21 cellular contexts compared by ENCODE assay signal in the genomic region with DNA sequence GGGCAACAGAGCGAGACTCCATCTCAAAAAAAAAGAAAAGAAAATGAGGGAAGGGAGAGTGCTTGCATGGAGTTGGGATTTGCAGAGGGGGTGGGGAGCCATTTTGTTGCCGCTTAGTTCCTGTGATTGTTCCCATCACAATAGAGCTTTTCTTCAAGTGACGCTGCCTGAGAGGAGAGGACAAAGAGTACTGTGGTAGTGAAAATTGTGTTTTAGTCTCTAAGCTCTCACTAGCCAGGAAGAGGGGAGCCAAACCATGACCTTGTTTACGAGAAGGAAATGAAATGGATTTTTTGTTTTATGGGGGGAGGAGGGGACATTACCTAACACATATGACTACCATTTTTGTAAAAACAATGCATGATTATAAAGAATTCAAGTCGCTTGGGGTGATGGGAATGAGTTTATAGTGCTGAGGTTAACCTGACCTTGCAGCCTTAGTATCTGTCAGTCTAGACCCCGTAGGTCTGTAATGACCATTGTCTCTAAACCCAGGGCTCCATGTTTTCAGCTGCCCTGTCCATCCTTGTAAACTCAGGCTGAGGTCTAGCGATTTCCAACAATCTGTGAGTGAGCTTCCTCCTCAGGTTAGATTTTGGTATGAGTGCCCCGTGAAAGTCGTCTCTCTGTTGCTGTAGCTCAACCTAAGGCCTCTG. TPM values are rescaled to one million over a fixed set of nuclear protein-coding genes. Genes with fewer than 3 reads are reported as not detected.
DNase-seq lines count a peak whose midpoint lies in the region; ATAC-seq and TF ChIP-seq lines count a peak whose summit lies in the region.
"Had no signal": no experiment of that assay in that cellular context is flagged by ENCODE, and none has a peak within 500 bp of the region (broad histone marks: within the 10 kb centered on the region; RNA-seq: fewer than 3 reads in every experiment).

No MANE protein-coding gene starts in this region.

- POLR2A ChIA-PET in WTC11 (lab: Charles Lee), result no interaction called here

- H3K4me1 Mint-ChIP-seq in WTC11, result peaks cover 38% of the 10 kb centered on the region
- H3K4me1 Mint-ChIP-seq: CD8-positive, alpha-beta memory T cell; stimulated activated naive CD8-positive, alpha-beta T cell treated with anti-CD3 and anti-CD28 coated beads, Interleukin-15, amount 100 ng/mL, for 72 hours had no signal

- peak overlapping the region; percentile 90 for H3K27ac Mint-ChIP-seq in WTC11

- CTCF ChIA-PET in WTC11 (lab: Charles Lee), result interaction anchor here (0.6 to 1.6 kb wide), 2 partner anchors 18 to 44 kb away, joined by 3 to 9 read pairs; a partner anchor contains a TSS

- H3K9me3 Mint-ChIP-seq in WTC11, result no peaks in the 10 kb centered on the region
- H3K9me3 Mint-ChIP-seq: CD8-positive, alpha-beta memory T cell; stimulated activated naive CD8-positive, alpha-beta T cell treated with anti-CD3 and anti-CD28 coated beads, Interleukin-15, amount 100 ng/mL, for 72 hours had no signal

- no peak overlapping the region for H3K4me3 Mint-ChIP-seq in WTC11
- H3K4me3 Mint-ChIP-seq: CD8-positive, alpha-beta memory T cell; stimulated activated naive CD8-positive, alpha-beta T cell treated with anti-CD3 and anti-CD28 coated beads, Interleukin-15, amount 100 ng/mL, for 72 hours had no signal

- H3K36me3 Mint-ChIP-seq in WTC11, result peaks cover 23% of the 10 kb centered on the region

- H3K27me3 Mint-ChIP-seq in WTC11 (ENCODE audit: low read depth), result no peaks in the 10 kb centered on the region
- H3K27me3 Mint-ChIP-seq: CD8-positive, alpha-beta memory T cell; stimulated activated naive CD8-positive, alpha-beta T cell treated with anti-CD3 and anti-CD28 coated beads, Interleukin-15, amount 100 ng/mL, for 72 hours had no signal

- peak in 11 of 14 donors; percentile 4 to 76 (median 50) for DNase-seq in C1 segment of cervical spinal cord (lab: John Stamatoyannopoulos, UW)
- DNase-seq in WTC11 (ENCODE audit: low spot score), result no peak
- peak; percentile 45 for DNase-seq in glomerular endothelial cell (ENCODE audit: extremely low read depth, low read depth, low spot score)
- peak in 46 of 56 donors; percentile 8 to 84 (median 59) for DNase-seq in nucleus accumbens (lab: John Stamatoyannopoulos, UW)
- DNase-seq in stimulated activated CD4-positive, alpha-beta T cell treated with anti-CD3 and anti-CD28 coated beads, Interleukin-15, amount 100 ng/mL, for 24 hours, result no peak
- DNase-seq in GF-D8 (lab: John Stamatoyannopoulos, UW), result no peak
- DNase-seq: activated CD4-positive, alpha-beta T cell treated with anti-CD3 and anti-CD28 coated beads, Interleukin-2, amount 50 U/mL, for 48 hours; activated naive CD4-positive, alpha-beta T cell treated with Interleukin-2 at 50 U/mL for 16 hours; CD8-positive, alpha-beta memory T cell; colonic mucosa; DND-41; IMR-90; kidney; NCI-H187; NCI-H446; sigmoid colon; stimulated activated CD4-positive, alpha-beta T cell treated with anti-CD3 and anti-CD28 coated beads, Interleukin-2, amount 100 ng/mL, for 24 hours; stimulated activated naive CD8-positive, alpha-beta T cell treated with anti-CD3 and anti-CD28 coated beads, Interleukin-15, amount 100 ng/mL, for 72 hours; SW 1271 had no signal

- TF ChIP-seq CTCF in WTC11 (IDR thresholded peaks at IDR 0.05), result no peak

- ATAC-seq in WTC11 (peak; percentile 56), GM18873 (IDR thresholded peaks at IDR 0.05; ENCODE audit: low FRiP score, unreplicated experiment) (no peak), GM18858 (IDR thresholded peaks at IDR 0.05; ENCODE audit: unreplicated experiment) (no peak)
- ATAC-seq: stimulated activated naive CD8-positive, alpha-beta T cell treated with anti-CD3 and anti-CD28 coated beads, Interleukin-15, amount 100 ng/mL, for 72 hours had no signal

TF ChIP-seq in WTC11, 78 proteins besides CTCF, POLR2A, EP300 and RAD21:
- TF ChIP-seq, protein P1, sequence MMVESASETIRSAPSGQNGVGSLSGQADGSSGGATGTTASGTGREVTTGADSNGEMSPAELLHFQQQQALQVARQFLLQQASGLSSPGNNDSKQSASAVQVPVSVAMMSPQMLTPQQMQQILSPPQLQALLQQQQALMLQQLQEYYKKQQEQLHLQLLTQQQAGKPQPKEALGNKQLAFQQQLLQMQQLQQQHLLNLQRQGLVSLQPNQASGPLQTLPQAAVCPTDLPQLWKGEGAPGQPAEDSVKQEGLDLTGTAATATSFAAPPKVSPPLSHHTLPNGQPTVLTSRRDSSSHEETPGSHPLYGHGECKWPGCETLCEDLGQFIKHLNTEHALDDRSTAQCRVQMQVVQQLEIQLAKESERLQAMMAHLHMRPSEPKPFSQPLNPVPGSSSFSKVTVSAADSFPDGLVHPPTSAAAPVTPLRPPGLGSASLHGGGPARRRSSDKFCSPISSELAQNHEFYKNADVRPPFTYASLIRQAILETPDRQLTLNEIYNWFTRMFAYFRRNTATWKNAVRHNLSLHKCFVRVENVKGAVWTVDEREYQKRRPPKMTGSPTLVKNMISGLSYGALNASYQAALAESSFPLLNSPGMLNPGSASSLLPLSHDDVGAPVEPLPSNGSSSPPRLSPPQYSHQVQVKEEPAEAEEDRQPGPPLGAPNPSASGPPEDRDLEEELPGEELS (CRISPR knock-in tag; IDR thresholded peaks at IDR 0.05), result no peak
- TF ChIP-seq, protein P2, sequence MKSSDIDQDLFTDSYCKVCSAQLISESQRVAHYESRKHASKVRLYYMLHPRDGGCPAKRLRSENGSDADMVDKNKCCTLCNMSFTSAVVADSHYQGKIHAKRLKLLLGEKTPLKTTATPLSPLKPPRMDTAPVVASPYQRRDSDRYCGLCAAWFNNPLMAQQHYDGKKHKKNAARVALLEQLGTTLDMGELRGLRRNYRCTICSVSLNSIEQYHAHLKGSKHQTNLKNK (CRISPR knock-in tag; IDR thresholded peaks at IDR 0.05), result no peak
- TF ChIP-seq, protein P3, sequence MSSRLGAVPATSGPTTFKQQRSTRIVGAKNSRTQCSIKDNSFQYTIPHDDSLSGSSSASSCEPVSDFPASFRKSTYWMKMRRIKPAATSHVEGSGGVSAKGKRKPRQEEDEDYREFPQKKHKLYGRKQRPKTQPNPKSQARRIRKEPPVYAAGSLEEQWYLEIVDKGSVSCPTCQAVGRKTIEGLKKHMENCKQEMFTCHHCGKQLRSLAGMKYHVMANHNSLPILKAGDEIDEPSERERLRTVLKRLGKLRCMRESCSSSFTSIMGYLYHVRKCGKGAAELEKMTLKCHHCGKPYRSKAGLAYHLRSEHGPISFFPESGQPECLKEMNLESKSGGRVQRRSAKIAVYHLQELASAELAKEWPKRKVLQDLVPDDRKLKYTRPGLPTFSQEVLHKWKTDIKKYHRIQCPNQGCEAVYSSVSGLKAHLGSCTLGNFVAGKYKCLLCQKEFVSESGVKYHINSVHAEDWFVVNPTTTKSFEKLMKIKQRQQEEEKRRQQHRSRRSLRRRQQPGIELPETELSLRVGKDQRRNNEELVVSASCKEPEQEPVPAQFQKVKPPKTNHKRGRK (CRISPR knock-in tag; IDR thresholded peaks at IDR 0.05; ENCODE audit: borderline replicate concordance), result no peak
- TF ChIP-seq, protein P4, sequence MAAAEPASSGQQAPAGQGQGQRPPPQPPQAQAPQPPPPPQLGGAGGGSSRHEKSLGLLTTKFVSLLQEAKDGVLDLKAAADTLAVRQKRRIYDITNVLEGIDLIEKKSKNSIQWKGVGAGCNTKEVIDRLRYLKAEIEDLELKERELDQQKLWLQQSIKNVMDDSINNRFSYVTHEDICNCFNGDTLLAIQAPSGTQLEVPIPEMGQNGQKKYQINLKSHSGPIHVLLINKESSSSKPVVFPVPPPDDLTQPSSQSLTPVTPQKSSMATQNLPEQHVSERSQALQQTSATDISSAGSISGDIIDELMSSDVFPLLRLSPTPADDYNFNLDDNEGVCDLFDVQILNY (CRISPR knock-in tag; IDR thresholded peaks at IDR 0.05), result no peak
- TF ChIP-seq ZNF121 (CRISPR knock-in tag; IDR thresholded peaks at IDR 0.05), result peak; percentile 79; the same call in 1 of the 2 replicates

RNA-seq across cellular contexts. Expression of a gene that starts 18.8 kb away (rescaled TPM):
- total RNA-seq in WTC11 (2021), result 24.0 to 27.2 TPM (median 26.5 TPM) in 3 replicates
- total RNA-seq in glomerular endothelial cell, result 16.9 and 18.6 TPM in 2 replicates

RNA-seq across cellular contexts. Expression of a gene that starts 30.9 kb away (rescaled TPM):
- 78.0 to 88.6 TPM (median 80.0 TPM) in 3 replicates for total RNA-seq in WTC11 (2021)
- total RNA-seq in glomerular endothelial cell, result 151 and 228 TPM in 2 replicates

Comparison
In these comparisons a context has a peak if more than half of its experiments do, and no peak if none do; other contexts are left out.
1. DNase-seq: peak in C1 segment of cervical spinal cord (11 of 14), glomerular endothelial cell (single experiment) and nucleus accumbens (46 of 56); none in WTC11 (single experiment), stimulated activated CD4-positive, alpha-beta T cell treated with anti-CD3 and anti-CD28 coated beads, Interleukin-15, amount 100 ng/mL, for 24 hours (single experiment) and GF-D8 (single experiment).